ENCODE assay signal across 8 cellular contexts in genomic region chr2:73939419-73939818, GRCh38. TPM values are rescaled to one million over a fixed set of nuclear protein-coding genes. Genes with fewer than 3 reads are reported as not detected.
DNase-seq lines count a peak whose midpoint lies in the region; ATAC-seq and TF ChIP-seq lines count a peak whose summit lies in the region.

No MANE protein-coding gene starts in this region.

- peaks cover 46% of the 10 kb centered on the region for H3K4me1 Mint-ChIP-seq in activated CD4-positive, alpha-beta T cell treated with anti-CD3 and anti-CD28 coated beads, Interleukin-2, amount 10 ng/mL, durations not matched to agents 24 days and 14 days
- peaks cover 74% of the 10 kb centered on the region for H3K4me1 Mint-ChIP-seq in stimulated activated effector memory CD8-positive, alpha-beta T cell treated with anti-CD3 and anti-CD28 coated beads, Interleukin-12 subunit alpha, Interleukin-12 subunit beta, amount 100 ng/mL, for 72 hours

- H3K4me3 Mint-ChIP-seq in activated CD4-positive, alpha-beta T cell treated with anti-CD3 and anti-CD28 coated beads, Interleukin-2, amount 10 ng/mL, durations not matched to agents 24 days and 14 days: no peak overlapping the region
- peak overlapping the region; percentile 21 for H3K4me3 Mint-ChIP-seq in stimulated activated effector memory CD8-positive, alpha-beta T cell treated with anti-CD3 and anti-CD28 coated beads, Interleukin-12 subunit alpha, Interleukin-12 subunit beta, amount 100 ng/mL, for 72 hours

- peak; percentile 11 for TF ChIP-seq CTCF in fibroblast of pulmonary artery (IDR thresholded peaks at IDR 0.05; ENCODE audit: low read length, missing control alignments)

- no peak for DNase-seq in activated CD4-positive, CD25-positive, alpha-beta regulatory T cell treated with anti-CD3 and anti-CD28 coated beads, Interleukin-2, amount 50 U/mL, for 72 hours
- DNase-seq in activated CD4-positive, alpha-beta T cell treated with anti-CD3 and anti-CD28 coated beads, Interleukin-2, amount 10 ng/mL, durations not matched to agents 24 days and 14 days: peak; percentile 67
- DNase-seq in fibroblast of pulmonary artery (ENCODE audit: low read depth) (peak; percentile 39), activated gamma-delta T cell treated with Interleukin-2 at 50 U/mL for 16 hours (no peak), dedifferentiated amniotic fluid mesenchymal stem cell (ENCODE audit: extremely low spot score) (no peak), NCI-H446 treated with DMSO at 0.1 percent for 48 hours (lab: John Stamatoyannopoulos, UW) (no peak)
- DNase-seq in stimulated activated effector memory CD8-positive, alpha-beta T cell treated with anti-CD3 and anti-CD28 coated beads, Interleukin-12 subunit alpha, Interleukin-12 subunit beta, amount 100 ng/mL, for 72 hours (ENCODE audit: low spot score in 2 of 2): no peak

- H3K4me3 ChIP-seq in fibroblast of pulmonary artery (replicated peaks; ENCODE audit: low read depth, low read length): no peak overlapping the region

- peaks cover 65% of the 10 kb centered on the region for H3K36me3 Mint-ChIP-seq in activated CD4-positive, alpha-beta T cell treated with anti-CD3 and anti-CD28 coated beads, Interleukin-2, amount 10 ng/mL, durations not matched to agents 24 days and 14 days (ENCODE audit: low read depth)
- H3K36me3 Mint-ChIP-seq in stimulated activated effector memory CD8-positive, alpha-beta T cell treated with anti-CD3 and anti-CD28 coated beads, Interleukin-12 subunit alpha, Interleukin-12 subunit beta, amount 100 ng/mL, for 72 hours: peaks cover 59% of the 10 kb centered on the region

- peak; percentile 22 to 34 for ATAC-seq in activated CD4-positive, CD25-positive, alpha-beta regulatory T cell treated with anti-CD3 and anti-CD28 coated beads, Interleukin-2, amount 50 U/mL, for 24 hours
- ATAC-seq in stimulated activated effector memory CD8-positive, alpha-beta T cell treated with anti-CD3 and anti-CD28 coated beads, Interleukin-12 subunit alpha, Interleukin-12 subunit beta, amount 100 ng/mL, for 72 hours: peak; percentile 78

- H3K9me3 Mint-ChIP-seq in activated CD4-positive, alpha-beta T cell treated with anti-CD3 and anti-CD28 coated beads, Interleukin-2, amount 10 ng/mL, durations not matched to agents 24 days and 14 days: no peaks in the 10 kb centered on the region
- H3K9me3 Mint-ChIP-seq in stimulated activated effector memory CD8-positive, alpha-beta T cell treated with anti-CD3 and anti-CD28 coated beads, Interleukin-12 subunit alpha, Interleukin-12 subunit beta, amount 100 ng/mL, for 72 hours: no peaks in the 10 kb centered on the region

- H3K27me3 Mint-ChIP-seq in activated CD4-positive, alpha-beta T cell treated with anti-CD3 and anti-CD28 coated beads, Interleukin-2, amount 10 ng/mL, durations not matched to agents 24 days and 14 days: no peaks in the 10 kb centered on the region

- intact Hi-C loops in activated CD4-positive, alpha-beta T cell treated with anti-CD3 and anti-CD28 coated beads, Interleukin-2, amount 10 ng/mL, durations not matched to agents 24 days and 14 days (cut with micrococcal nuclease): no loop called here

- H3K27ac Mint-ChIP-seq in activated CD4-positive, alpha-beta T cell treated with anti-CD3 and anti-CD28 coated beads, Interleukin-2, amount 10 ng/mL, durations not matched to agents 24 days and 14 days: no peak overlapping the region
- peak overlapping the region; percentile 21 for H3K27ac Mint-ChIP-seq in stimulated activated effector memory CD8-positive, alpha-beta T cell treated with anti-CD3 and anti-CD28 coated beads, Interleukin-12 subunit alpha, Interleukin-12 subunit beta, amount 100 ng/mL, for 72 hours

RNA-seq across cellular contexts. Expression of gene DGUOK, which starts 12.7 kb away (rescaled TPM):
- 88.9 and 94.9 TPM in 2 replicates for total RNA-seq in activated CD4-positive, alpha-beta T cell treated with anti-CD3 and anti-CD28 coated beads, Interleukin-2, amount 10 ng/mL, durations not matched to agents 24 days and 14 days

RNA-seq across cellular contexts. Expression of gene TET3, which starts 45.3 kb away (rescaled TPM):
- total RNA-seq in activated CD4-positive, alpha-beta T cell treated with anti-CD3 and anti-CD28 coated beads, Interleukin-2, amount 10 ng/mL, durations not matched to agents 24 days and 14 days: 20.7 and 22.0 TPM in 2 replicates

RNA-seq across cellular contexts. Expression of gene ACTG2, which starts 46.6 kb away (rescaled TPM):
- not detected in 2 replicates for total RNA-seq in activated CD4-positive, alpha-beta T cell treated with anti-CD3 and anti-CD28 coated beads, Interleukin-2, amount 10 ng/mL, durations not matched to agents 24 days and 14 days

Comparison
In these comparisons a context has a peak if more than half of its experiments do, and no peak if none do; other contexts are left out.
1. DNase-seq: peak in activated CD4-positive, alpha-beta T cell treated with anti-CD3 and anti-CD28 coated beads, Interleukin-2, amount 10 ng/mL, durations not matched to agents 24 days and 14 days (single experiment) and fibroblast of pulmonary artery (single experiment); none in activated CD4-positive, CD25-positive, alpha-beta regulatory T cell treated with anti-CD3 and anti-CD28 coated beads, Interleukin-2, amount 50 U/mL, for 72 hours (single experiment), stimulated activated effector memory CD8-positive, alpha-beta T cell treated with anti-CD3 and anti-CD28 coated beads, Interleukin-12 subunit alpha, Interleukin-12 subunit beta, amount 100 ng/mL, for 72 hours (0 of 2), activated gamma-delta T cell treated with Interleukin-2 at 50 U/mL for 16 hours (single experiment), dedifferentiated amniotic fluid mesenchymal stem cell (single experiment) and NCI-H446 treated with DMSO at 0.1 percent for 48 hours (single experiment).